1 cellular context compared by ENCODE assay signal in the genomic region with DNA sequence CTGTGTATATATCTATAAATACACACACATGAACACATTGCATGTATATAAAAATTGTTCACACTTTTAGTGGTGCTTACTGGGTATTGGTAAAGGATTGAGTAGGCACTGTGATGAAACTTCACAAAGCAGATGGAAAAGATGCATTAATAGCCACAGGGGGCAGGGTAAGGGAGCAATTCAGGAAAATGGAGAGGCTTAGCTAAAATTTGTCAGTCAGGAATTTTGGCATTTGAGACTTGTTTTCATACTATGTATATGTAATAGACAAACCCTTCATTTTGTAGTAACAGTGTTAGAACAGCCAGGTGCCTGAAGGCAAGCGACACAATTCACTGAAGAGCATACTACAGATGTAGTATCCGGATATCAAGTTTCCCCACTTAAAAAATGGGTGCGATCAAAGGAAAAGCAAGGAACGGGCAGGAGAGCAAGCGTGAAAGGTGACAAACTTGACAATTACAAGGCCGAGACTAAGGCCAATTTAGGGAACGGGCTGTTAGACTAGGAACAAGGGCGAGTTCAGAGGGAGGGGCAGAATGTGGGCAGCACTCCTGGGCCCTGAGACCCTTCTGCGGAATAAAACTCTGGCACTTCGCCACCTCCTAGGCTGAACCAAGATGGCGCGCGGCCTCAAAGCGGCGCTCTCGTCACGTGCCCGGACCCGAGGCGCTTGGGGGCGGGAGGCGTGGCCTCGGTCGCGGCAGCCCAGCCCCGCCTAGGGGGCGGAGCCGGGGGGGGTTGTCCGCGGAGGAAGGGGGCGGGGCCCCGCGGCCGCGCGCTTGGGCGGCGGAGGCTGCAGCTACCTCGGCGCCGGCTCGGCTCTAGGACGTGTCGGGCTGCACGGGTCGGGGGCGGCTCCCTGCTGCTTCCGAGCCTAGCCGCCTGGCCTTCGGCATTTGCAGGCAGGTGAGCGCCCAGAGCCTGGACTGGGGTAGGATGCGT.
A peak's percentile ranks its signal among the peaks of the same experiment; 100 is the strongest.
TF ChIP-seq lines count a peak whose summit lies in the region.

A gene (plus strand): TSS at position 771 of the 945 bp plus-strand sequence. CDS start 12,518 bp downstream, outside the sequence.

TF ChIP-seq in K562, 482 proteins besides CTCF, POLR2A, EP300 and RAD21 (continued from another document and continues in another):
- TF ChIP-seq, protein P1, sequence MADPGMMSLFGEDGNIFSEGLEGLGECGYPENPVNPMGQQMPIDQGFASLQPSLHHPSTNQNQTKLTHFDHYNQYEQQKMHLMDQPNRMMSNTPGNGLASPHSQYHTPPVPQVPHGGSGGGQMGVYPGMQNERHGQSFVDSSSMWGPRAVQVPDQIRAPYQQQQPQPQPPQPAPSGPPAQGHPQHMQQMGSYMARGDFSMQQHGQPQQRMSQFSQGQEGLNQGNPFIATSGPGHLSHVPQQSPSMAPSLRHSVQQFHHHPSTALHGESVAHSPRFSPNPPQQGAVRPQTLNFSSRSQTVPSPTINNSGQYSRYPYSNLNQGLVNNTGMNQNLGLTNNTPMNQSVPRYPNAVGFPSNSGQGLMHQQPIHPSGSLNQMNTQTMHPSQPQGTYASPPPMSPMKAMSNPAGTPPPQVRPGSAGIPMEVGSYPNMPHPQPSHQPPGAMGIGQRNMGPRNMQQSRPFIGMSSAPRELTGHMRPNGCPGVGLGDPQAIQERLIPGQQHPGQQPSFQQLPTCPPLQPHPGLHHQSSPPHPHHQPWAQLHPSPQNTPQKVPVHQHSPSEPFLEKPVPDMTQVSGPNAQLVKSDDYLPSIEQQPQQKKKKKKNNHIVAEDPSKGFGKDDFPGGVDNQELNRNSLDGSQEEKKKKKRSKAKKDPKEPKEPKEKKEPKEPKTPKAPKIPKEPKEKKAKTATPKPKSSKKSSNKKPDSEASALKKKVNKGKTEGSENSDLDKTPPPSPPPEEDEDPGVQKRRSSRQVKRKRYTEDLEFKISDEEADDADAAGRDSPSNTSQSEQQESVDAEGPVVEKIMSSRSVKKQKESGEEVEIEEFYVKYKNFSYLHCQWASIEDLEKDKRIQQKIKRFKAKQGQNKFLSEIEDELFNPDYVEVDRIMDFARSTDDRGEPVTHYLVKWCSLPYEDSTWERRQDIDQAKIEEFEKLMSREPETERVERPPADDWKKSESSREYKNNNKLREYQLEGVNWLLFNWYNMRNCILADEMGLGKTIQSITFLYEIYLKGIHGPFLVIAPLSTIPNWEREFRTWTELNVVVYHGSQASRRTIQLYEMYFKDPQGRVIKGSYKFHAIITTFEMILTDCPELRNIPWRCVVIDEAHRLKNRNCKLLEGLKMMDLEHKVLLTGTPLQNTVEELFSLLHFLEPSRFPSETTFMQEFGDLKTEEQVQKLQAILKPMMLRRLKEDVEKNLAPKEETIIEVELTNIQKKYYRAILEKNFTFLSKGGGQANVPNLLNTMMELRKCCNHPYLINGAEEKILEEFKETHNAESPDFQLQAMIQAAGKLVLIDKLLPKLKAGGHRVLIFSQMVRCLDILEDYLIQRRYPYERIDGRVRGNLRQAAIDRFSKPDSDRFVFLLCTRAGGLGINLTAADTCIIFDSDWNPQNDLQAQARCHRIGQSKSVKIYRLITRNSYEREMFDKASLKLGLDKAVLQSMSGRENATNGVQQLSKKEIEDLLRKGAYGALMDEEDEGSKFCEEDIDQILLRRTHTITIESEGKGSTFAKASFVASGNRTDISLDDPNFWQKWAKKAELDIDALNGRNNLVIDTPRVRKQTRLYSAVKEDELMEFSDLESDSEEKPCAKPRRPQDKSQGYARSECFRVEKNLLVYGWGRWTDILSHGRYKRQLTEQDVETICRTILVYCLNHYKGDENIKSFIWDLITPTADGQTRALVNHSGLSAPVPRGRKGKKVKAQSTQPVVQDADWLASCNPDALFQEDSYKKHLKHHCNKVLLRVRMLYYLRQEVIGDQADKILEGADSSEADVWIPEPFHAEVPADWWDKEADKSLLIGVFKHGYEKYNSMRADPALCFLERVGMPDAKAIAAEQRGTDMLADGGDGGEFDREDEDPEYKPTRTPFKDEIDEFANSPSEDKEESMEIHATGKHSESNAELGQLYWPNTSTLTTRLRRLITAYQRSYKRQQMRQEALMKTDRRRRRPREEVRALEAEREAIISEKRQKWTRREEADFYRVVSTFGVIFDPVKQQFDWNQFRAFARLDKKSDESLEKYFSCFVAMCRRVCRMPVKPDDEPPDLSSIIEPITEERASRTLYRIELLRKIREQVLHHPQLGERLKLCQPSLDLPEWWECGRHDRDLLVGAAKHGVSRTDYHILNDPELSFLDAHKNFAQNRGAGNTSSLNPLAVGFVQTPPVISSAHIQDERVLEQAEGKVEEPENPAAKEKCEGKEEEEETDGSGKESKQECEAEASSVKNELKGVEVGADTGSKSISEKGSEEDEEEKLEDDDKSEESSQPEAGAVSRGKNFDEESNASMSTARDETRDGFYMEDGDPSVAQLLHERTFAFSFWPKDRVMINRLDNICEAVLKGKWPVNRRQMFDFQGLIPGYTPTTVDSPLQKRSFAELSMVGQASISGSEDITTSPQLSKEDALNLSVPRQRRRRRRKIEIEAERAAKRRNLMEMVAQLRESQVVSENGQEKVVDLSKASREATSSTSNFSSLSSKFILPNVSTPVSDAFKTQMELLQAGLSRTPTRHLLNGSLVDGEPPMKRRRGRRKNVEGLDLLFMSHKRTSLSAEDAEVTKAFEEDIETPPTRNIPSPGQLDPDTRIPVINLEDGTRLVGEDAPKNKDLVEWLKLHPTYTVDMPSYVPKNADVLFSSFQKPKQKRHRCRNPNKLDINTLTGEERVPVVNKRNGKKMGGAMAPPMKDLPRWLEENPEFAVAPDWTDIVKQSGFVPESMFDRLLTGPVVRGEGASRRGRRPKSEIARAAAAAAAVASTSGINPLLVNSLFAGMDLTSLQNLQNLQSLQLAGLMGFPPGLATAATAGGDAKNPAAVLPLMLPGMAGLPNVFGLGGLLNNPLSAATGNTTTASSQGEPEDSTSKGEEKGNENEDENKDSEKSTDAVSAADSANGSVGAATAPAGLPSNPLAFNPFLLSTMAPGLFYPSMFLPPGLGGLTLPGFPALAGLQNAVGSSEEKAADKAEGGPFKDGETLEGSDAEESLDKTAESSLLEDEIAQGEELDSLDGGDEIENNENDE (IDR thresholded peaks at IDR 0.05; ENCODE audit: low read depth, low read length): no peak
- no peak for TF ChIP-seq FOXA1 (IDR thresholded peaks at IDR 0.05; ENCODE audit: borderline replicate concordance)
- TF ChIP-seq EWSR1 (IDR thresholded peaks at IDR 0.05; ENCODE audit: borderline replicate concordance, low read depth, partially characterized antibody): no peak
- TF ChIP-seq, protein P2, sequence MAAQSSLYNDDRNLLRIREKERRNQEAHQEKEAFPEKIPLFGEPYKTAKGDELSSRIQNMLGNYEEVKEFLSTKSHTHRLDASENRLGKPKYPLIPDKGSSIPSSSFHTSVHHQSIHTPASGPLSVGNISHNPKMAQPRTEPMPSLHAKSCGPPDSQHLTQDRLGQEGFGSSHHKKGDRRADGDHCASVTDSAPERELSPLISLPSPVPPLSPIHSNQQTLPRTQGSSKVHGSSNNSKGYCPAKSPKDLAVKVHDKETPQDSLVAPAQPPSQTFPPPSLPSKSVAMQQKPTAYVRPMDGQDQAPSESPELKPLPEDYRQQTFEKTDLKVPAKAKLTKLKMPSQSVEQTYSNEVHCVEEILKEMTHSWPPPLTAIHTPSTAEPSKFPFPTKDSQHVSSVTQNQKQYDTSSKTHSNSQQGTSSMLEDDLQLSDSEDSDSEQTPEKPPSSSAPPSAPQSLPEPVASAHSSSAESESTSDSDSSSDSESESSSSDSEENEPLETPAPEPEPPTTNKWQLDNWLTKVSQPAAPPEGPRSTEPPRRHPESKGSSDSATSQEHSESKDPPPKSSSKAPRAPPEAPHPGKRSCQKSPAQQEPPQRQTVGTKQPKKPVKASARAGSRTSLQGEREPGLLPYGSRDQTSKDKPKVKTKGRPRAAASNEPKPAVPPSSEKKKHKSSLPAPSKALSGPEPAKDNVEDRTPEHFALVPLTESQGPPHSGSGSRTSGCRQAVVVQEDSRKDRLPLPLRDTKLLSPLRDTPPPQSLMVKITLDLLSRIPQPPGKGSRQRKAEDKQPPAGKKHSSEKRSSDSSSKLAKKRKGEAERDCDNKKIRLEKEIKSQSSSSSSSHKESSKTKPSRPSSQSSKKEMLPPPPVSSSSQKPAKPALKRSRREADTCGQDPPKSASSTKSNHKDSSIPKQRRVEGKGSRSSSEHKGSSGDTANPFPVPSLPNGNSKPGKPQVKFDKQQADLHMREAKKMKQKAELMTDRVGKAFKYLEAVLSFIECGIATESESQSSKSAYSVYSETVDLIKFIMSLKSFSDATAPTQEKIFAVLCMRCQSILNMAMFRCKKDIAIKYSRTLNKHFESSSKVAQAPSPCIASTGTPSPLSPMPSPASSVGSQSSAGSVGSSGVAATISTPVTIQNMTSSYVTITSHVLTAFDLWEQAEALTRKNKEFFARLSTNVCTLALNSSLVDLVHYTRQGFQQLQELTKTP (IDR thresholded peaks at IDR 0.05; ENCODE audit: low read depth in 1 of 2, partially characterized antibody in 2 of 2): peak in 1 of 2 experiments; percentile 62
- TF ChIP-seq SMAD1 (IDR thresholded peaks at IDR 0.05; ENCODE audit: low read depth, low read length, partially characterized antibody): peak; percentile 74
- TF ChIP-seq ZNF644 (tag; IDR thresholded peaks at IDR 0.05; ENCODE audit: low read depth): peak; percentile 96
- no peak for TF ChIP-seq RBM39 (optimal IDR thresholded peaks at IDR 0.05; ENCODE audit: low read depth, low read length)
- TF ChIP-seq TCF7L2 (IDR thresholded peaks at IDR 0.05; ENCODE audit: low read depth, low read length): no peak
- no peak for TF ChIP-seq ZKSCAN3 (CRISPR knock-in tag; IDR thresholded peaks at IDR 0.05)
- TF ChIP-seq, protein P3, sequence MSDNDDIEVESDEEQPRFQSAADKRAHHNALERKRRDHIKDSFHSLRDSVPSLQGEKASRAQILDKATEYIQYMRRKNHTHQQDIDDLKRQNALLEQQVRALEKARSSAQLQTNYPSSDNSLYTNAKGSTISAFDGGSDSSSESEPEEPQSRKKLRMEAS (CRISPR knock-in tag; IDR thresholded peaks at IDR 0.05): peak; percentile 100
- 0 out of 2 replicates have a peak, but pooled peaks have one; percentile 60 for TF ChIP-seq MIER1 (IDR thresholded peaks at IDR 0.05; ENCODE audit: low read depth)
- TF ChIP-seq, protein P4, sequence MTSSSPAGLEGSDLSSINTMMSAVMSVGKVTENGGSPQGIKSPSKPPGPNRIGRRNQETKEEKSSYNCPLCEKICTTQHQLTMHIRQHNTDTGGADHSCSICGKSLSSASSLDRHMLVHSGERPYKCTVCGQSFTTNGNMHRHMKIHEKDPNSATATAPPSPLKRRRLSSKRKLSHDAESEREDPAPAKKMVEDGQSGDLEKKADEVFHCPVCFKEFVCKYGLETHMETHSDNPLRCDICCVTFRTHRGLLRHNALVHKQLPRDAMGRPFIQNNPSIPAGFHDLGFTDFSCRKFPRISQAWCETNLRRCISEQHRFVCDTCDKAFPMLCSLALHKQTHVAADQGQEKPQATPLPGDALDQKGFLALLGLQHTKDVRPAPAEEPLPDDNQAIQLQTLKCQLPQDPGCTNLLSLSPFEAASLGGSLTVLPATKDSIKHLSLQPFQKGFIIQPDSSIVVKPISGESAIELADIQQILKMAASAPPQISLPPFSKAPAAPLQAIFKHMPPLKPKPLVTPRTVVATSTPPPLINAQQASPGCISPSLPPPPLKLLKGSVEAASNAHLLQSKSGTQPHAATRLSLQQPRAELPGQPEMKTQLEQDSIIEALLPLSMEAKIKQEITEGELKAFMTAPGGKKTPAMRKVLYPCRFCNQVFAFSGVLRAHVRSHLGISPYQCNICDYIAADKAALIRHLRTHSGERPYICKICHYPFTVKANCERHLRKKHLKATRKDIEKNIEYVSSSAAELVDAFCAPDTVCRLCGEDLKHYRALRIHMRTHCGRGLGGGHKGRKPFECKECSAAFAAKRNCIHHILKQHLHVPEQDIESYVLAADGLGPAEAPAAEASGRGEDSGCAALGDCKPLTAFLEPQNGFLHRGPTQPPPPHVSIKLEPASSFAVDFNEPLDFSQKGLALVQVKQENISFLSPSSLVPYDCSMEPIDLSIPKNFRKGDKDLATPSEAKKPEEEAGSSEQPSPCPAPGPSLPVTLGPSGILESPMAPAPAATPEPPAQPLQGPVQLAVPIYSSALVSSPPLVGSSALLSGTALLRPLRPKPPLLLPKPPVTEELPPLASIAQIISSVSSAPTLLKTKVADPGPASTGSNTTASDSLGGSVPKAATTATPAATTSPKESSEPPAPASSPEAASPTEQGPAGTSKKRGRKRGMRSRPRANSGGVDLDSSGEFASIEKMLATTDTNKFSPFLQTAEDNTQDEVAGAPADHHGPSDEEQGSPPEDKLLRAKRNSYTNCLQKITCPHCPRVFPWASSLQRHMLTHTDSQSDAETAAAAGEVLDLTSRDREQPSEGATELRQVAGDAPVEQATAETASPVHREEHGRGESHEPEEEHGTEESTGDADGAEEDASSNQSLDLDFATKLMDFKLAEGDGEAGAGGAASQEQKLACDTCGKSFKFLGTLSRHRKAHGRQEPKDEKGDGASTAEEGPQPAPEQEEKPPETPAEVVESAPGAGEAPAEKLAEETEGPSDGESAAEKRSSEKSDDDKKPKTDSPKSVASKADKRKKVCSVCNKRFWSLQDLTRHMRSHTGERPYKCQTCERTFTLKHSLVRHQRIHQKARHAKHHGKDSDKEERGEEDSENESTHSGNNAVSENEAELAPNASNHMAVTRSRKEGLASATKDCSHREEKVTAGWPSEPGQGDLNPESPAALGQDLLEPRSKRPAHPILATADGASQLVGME (CRISPR knock-in tag; IDR thresholded peaks at IDR 0.05): peak; percentile 90; the same call in 1 of the 2 replicates
- TF ChIP-seq ELF2 (CRISPR knock-in tag; IDR thresholded peaks at IDR 0.05): peak; percentile 77; the same call in 1 of the 2 replicates
- TF ChIP-seq HNRNPUL1 (IDR thresholded peaks at IDR 0.05; ENCODE audit: low read length): no peak
- TF ChIP-seq RHOXF2B (CRISPR knock-in tag; conservative IDR thresholded peaks at IDR 0.05): peak; percentile 40; the same call in 1 of the 2 replicates
- no peak for TF ChIP-seq SRSF1 (IDR thresholded peaks at IDR 0.05; ENCODE audit: low read depth, low read length)
- TF ChIP-seq KLF10 (CRISPR knock-in tag; IDR thresholded peaks at IDR 0.05): peak; percentile 69; the same call in 1 of the 2 replicates
- peak; percentile 83 for TF ChIP-seq ZFX (CRISPR knock-in tag; IDR thresholded peaks at IDR 0.05)
- TF ChIP-seq SNRNP70 (optimal IDR thresholded peaks at IDR 0.05; ENCODE audit: low read depth, low read length): no peak
- TF ChIP-seq SLC30A9 (CRISPR knock-in tag; IDR thresholded peaks at IDR 0.05): no peak
- TF ChIP-seq, protein P5, sequence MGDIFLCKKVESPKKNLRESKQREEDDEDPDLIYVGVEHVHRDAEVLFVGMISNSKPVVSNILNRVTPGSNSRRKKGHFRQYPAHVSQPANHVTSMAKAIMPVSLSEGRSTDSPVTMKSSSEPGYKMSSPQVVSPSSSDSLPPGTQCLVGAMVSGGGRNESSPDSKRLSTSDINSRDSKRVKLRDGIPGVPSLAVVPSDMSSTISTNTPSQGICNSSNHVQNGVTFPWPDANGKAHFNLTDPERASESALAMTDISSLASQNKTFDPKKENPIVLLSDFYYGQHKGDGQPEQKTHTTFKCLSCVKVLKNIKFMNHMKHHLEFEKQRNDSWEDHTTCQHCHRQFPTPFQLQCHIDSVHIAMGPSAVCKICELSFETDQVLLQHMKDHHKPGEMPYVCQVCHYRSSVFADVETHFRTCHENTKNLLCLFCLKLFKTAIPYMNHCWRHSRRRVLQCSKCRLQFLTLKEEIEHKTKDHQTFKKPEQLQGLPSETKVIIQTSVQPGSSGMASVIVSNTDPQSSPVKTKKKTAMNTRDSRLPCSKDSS (IDR thresholded peaks at IDR 0.05; ENCODE audit: low read depth, partially characterized antibody): no peak
- TF ChIP-seq NELFE (IDR thresholded peaks at IDR 0.05; ENCODE audit: insufficient read depth, insufficient read length): no peak
- TF ChIP-seq CXXC5 (CRISPR knock-in tag; IDR thresholded peaks at IDR 0.05): peak; percentile 97
- TF ChIP-seq NFYB (IDR thresholded peaks at IDR 0.05; ENCODE audit: extremely low read depth, insufficient read length): no peak
- no peak for TF ChIP-seq ZNF184 (CRISPR knock-in tag; IDR thresholded peaks at IDR 0.05)
- 0 out of 2 replicates have a peak, but pooled peaks have one; percentile 34 for TF ChIP-seq NFATC3 (IDR thresholded peaks at IDR 0.05)
- no peak for TF ChIP-seq HNRNPLL (IDR thresholded peaks at IDR 0.05; ENCODE audit: low read depth, low read length, poor library complexity, severe bottlenecking)
- no peak for TF ChIP-seq CHD1 (IDR thresholded peaks at IDR 0.05; ENCODE audit: low read length)
- TF ChIP-seq JUNB (CRISPR knock-in tag; conservative IDR thresholded peaks at IDR 0.05): no peak
